In genomic region chr18:64318547-64318946, GRCh38 we compare ENCODE assay signal across 7 cellular contexts.
"Had no signal": no experiment of that assay in that cellular context is flagged by ENCODE, and none has a peak within 500 bp of the region (broad histone marks: within the 10 kb centered on the region; RNA-seq: fewer than 3 reads in every experiment).

No MANE protein-coding gene starts in this region.

- H3K4me3 ChIP-seq: GM23338, K562 had no signal

- DNase-seq: H9, HCEC 1CT, HFFc6, IMR-90, KG1 had no signal

- H3K27ac Mint-ChIP-seq: GM23338, H9, HFFc6 had no signal

- ATAC-seq: GM23338, K562 had no signal

- H3K4me3 Mint-ChIP-seq: GM23338, H9, HFFc6 had no signal
